In the genomic region with DNA sequence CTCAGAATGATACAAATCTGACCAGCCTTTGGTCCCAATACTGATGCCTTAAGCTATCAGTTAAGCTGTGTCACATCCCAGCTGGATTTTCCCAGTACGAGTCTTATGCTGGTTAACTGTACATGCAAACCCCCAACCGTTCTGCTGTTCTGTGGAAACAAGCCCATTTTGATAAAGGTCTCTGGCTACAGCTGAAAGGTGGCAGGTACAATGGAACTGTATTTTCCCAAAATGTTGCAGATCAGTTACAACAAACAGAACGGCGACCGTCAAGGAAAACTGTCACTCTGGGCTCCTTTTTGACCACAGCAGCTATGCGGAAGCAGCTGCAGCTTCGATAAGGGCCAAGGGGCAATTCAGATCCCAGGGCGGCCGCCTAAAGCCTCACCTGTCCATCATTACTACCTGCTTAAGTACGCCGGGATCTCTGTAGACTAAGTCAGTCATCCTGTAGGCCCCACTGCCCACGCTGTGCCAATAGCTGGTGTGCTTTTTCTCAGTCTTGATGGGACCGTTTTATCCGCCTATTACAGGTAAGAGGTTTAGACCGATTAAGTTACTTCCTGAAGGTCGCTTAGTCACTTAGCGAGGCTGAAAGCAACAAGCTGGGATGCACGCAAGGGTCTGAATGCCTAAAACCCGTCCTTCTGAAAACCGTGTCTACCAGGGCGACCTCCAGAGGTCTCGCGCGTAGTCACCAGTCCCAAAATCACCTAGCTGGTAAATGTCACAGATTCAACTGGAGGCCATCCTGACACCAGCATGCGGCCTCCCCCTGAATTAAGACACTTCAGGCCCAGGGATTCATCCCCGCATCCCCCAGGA, we compare ENCODE assay signal across 8 cellular contexts.
DNase-seq lines count a peak whose midpoint lies in the region; ATAC-seq and TF ChIP-seq lines count a peak whose summit lies in the region.

No MANE protein-coding gene starts in this region.

- peaks cover 10% of the 10 kb centered on the region; the same call in 1 of the 2 replicates for H3F3A ChIP-seq in Loucy (ENCODE audit: low read depth)

- H3K9me3 ChIP-seq in ES-I3 (ENCODE audit: control insufficient read depth, insufficient read depth, low read length) (no peaks in the 10 kb centered on the region), Loucy (ENCODE audit: insufficient read depth, low read depth, low read length) (no peaks in the 10 kb centered on the region)

- H3K27me3 ChIP-seq in Loucy (ENCODE audit: insufficient read depth, low read length, poor library complexity, severe bottlenecking), result peaks cover 4% of the 10 kb centered on the region

- peak overlapping the region; percentile 91 for H3K4me3 ChIP-seq in Loucy (ENCODE audit: low read length, poor library complexity, severe bottlenecking)

- peaks cover 51% of the 10 kb centered on the region for H3K79me2 ChIP-seq in Loucy (ENCODE audit: insufficient read depth, low read length)

- H3K4me1 ChIP-seq in ES-I3 (ENCODE audit: insufficient read depth, low read length), result peaks cover 5% of the 10 kb centered on the region; the same call in 1 of the 2 replicates
- peaks cover 22% of the 10 kb centered on the region for H3K4me1 ChIP-seq in Loucy (ENCODE audit: insufficient read depth, low read length, poor library complexity, severe bottlenecking)

- ATAC-seq in GM21529 (IDR thresholded peaks at IDR 0.05; ENCODE audit: unreplicated experiment), result peak; percentile 25

- H3K27ac Mint-ChIP-seq in dendritic cell treated with granulocyte-macrophage colony-stimulating factor and Interleukin-4, amounts not matched to agents 40 ng/mL and 50 ng/mL, for 4 days, result peak overlapping the region; percentile 98

- H3K36me3 ChIP-seq in ES-I3 (ENCODE audit: insufficient read depth, low read length) (peaks cover 22% of the 10 kb centered on the region), Loucy (ENCODE audit: insufficient read depth, low read length) (peaks cover 31% of the 10 kb centered on the region)

- DNase-seq in medulla oblongata (ENCODE audit: extremely low spot score), result peak; percentile 49
- peak; percentile 28 to 41 for DNase-seq in stimulated activated CD8-positive, alpha-beta memory T cell treated with anti-CD3 and anti-CD28 coated beads, Interleukin-4, amount 100 ng/mL, for 4 hours (ENCODE audit: low read depth in 2 of 2, low spot score in 1 of 2)
- no peak for DNase-seq in pons (ENCODE audit: low spot score)

- peak overlapping the region; percentile 85 for H3K27ac ChIP-seq in VCaP

- peaks cover 53% of the 10 kb centered on the region for H3K4me1 Mint-ChIP-seq in dendritic cell treated with granulocyte-macrophage colony-stimulating factor and Interleukin-4, amounts not matched to agents 40 ng/mL and 50 ng/mL, for 4 days (ENCODE audit: low read depth)

- H3K4me3 Mint-ChIP-seq in dendritic cell treated with granulocyte-macrophage colony-stimulating factor and Interleukin-4, amounts not matched to agents 40 ng/mL and 50 ng/mL, for 4 days, result peak overlapping the region; percentile 89

- H3K36me3 Mint-ChIP-seq in dendritic cell treated with granulocyte-macrophage colony-stimulating factor and Interleukin-4, amounts not matched to agents 40 ng/mL and 50 ng/mL, for 4 days (ENCODE audit: low read depth), result peaks cover 62% of the 10 kb centered on the region

- H3K4me2 ChIP-seq in Loucy (ENCODE audit: low read depth, low read length, poor library complexity, severe bottlenecking), result peak overlapping the region; percentile 93

- no peak overlapping the region for H2AFZ ChIP-seq in Loucy (ENCODE audit: low read length)

- intact Hi-C loops in dendritic cell treated with granulocyte-macrophage colony-stimulating factor and Interleukin-4, amounts not matched to agents 40 ng/mL and 50 ng/mL, for 4 days (cut with micrococcal nuclease), result loop anchor here (1.0 to 5.0 kb wide), 2 partner anchors 28 to 74 kb away; a partner anchor contains a TSS

- no peaks in the 10 kb centered on the region for H3K9me2 ChIP-seq in Loucy (replicated peaks; ENCODE audit: low read depth, low read length)

- TF ChIP-seq CTCF in Loucy (conservative IDR thresholded peaks at IDR 0.05; ENCODE audit: low read length) (peak; percentile 62), VCaP (conservative IDR thresholded peaks at IDR 0.05) (peak; percentile 52)

- H3K9me3 Mint-ChIP-seq in dendritic cell treated with granulocyte-macrophage colony-stimulating factor and Interleukin-4, amounts not matched to agents 40 ng/mL and 50 ng/mL, for 4 days, result no peaks in the 10 kb centered on the region

- H4K20me1 ChIP-seq in Loucy (ENCODE audit: insufficient read depth, low read length, poor library complexity, severe bottlenecking), result peaks cover 43% of the 10 kb centered on the region

- H3K27me3 Mint-ChIP-seq in dendritic cell treated with granulocyte-macrophage colony-stimulating factor and Interleukin-4, amounts not matched to agents 40 ng/mL and 50 ng/mL, for 4 days, result no peaks in the 10 kb centered on the region

- H3K9ac ChIP-seq in ES-I3 (ENCODE audit: low read depth, low read length) (peak overlapping the region; percentile 83), Loucy (ENCODE audit: low read depth, low read length, poor library complexity, severe bottlenecking) (peak overlapping the region; percentile 95)
